In genomic region chr3:177358968-177359600, GRCh38 we compare ENCODE assay signal across 1 cellular context.
TF ChIP-seq lines count a peak whose summit lies in the region.

No MANE protein-coding gene starts in this region.

TF ChIP-seq in WTC11, 78 proteins besides CTCF, POLR2A, EP300 and RAD21 (continued from another document):
- TF ChIP-seq ZNF532 (CRISPR knock-in tag; IDR thresholded peaks at IDR 0.05; ENCODE audit: borderline replicate concordance): 0 out of 2 replicates have a peak, but pooled peaks have one; percentile 60
